Comparison of ENCODE assay signal across 18 cellular contexts in genomic region chr19:39068259-39068658, GRCh38. TPM values are rescaled to one million over a fixed set of nuclear protein-coding genes. Genes with fewer than 3 reads are reported as not detected.
"Had no signal": no experiment of that assay in that cellular context is flagged by ENCODE, and none has a peak within 500 bp of the region (broad histone marks: within the 10 kb centered on the region; RNA-seq: fewer than 3 reads in every experiment).

No MANE protein-coding gene starts in this region.

RNA-seq across cellular contexts. Expression of gene ACP7, which starts 15.9 kb away (rescaled TPM):
- total RNA-seq: activated B cell treated with CpG ODN at 0.5 μM for 24 hours; activated CD4-positive, alpha-beta T cell treated with anti-CD3 and anti-CD28 coated beads, Interleukin-2, amount 10 ng/mL, durations not matched to agents 7 days and 5 days; activated CD8-positive, alpha-beta memory T cell treated with anti-CD3 and anti-CD28 coated beads for 36 hours; activated naive CD4-positive, alpha-beta T cell treated with anti-CD3 and anti-CD28 coated beads for 36 hours; activated naive CD8-positive, alpha-beta T cell treated with anti-CD3 and anti-CD28 coated beads for 36 hours; activated T-cell treated with anti-CD3 and anti-CD28 coated beads, Interleukin-2, amount 50 U/mL, for 72 hours; activated T-helper 1 cell treated with anti-CD3 and anti-CD28 coated beads, Interleukin-12 subunit alpha, Interleukin-12 subunit beta, Interleukin-2, Interleukin-4 antibody, amounts not matched to agents 30 ng/mL and 10 ng/mL and 1 ng/mL, durations not matched to agents 14 hours and 24 hours and 36 hours; activated T-helper 17 cell treated with anti-CD3 and anti-CD28 coated beads, Interleukin-2, amount 50 U/mL, for 72 hours; adrenal gland; aorta; astrocyte; body of pancreas; breast epithelium; cardiac septum; cerebellum; T-helper 1 cell treated with Interleukin-12 subunit alpha and Interleukin-12 subunit beta and Interleukin-4 antibody, amounts not matched to agents 30 ng/mL and 1 ng/mL, for 36 hours; T-helper 17 cell; T-helper 2 cell treated with Interferon-gamma antibody and Interleukin-4, amounts not matched to agents 100 ng/mL and 5 ng/mL, for 36 hours had no signal
- polyA plus RNA-seq: adrenal gland, aorta had no signal

RNA-seq across cellular contexts. Expression of gene FBXO27, which starts 35.9 kb away (rescaled TPM):
- total RNA-seq: activated CD4-positive, alpha-beta T cell treated with anti-CD3 and anti-CD28 coated beads, Interleukin-2, amount 10 ng/mL, durations not matched to agents 7 days and 5 days; T-helper 1 cell treated with Interleukin-12 subunit alpha and Interleukin-12 subunit beta and Interleukin-4 antibody, amounts not matched to agents 30 ng/mL and 1 ng/mL, for 36 hours had no signal
